ENCODE assay signal across 9 cellular contexts in genomic region chr15:30984542-30984941, GRCh38. TPM values are rescaled to one million over a fixed set of nuclear protein-coding genes. Genes with fewer than 3 reads are reported as not detected.
DNase-seq lines count a peak whose midpoint lies in the region; ATAC-seq, FAIRE-seq and TF ChIP-seq lines count a peak whose summit lies in the region.
"Had no signal": no experiment of that assay in that cellular context is flagged by ENCODE, and none has a peak within 500 bp of the region (broad histone marks: within the 10 kb centered on the region; RNA-seq: fewer than 3 reads in every experiment).

No MANE protein-coding gene starts in this region.

- H3K36me3 ChIP-seq in keratinocyte (ENCODE audit: control insufficient read depth in 2 of 2, extremely low read depth in 1 of 2, insufficient read depth in 2 of 2, low read length in 2 of 2) (peaks cover 15 to 26% of the 10 kb centered on the region in 2 experiments), stomach smooth muscle (ENCODE audit: control insufficient read depth in 2 of 2, insufficient read depth in 2 of 2, low read length in 2 of 2) (peaks cover 9 to 18% of the 10 kb centered on the region in 2 donors)
- H3K36me3 ChIP-seq: SJCRH30 had no signal

- FAIRE-seq in keratinocyte (lab: Jason Lieb, UNC), result no peak

- DNase-seq in keratinocyte (ENCODE audit: low read depth, low spot score) (no peak), AG08395 (ENCODE audit: low spot score) (no peak), SIG-M5 (lab: John Stamatoyannopoulos, UW) (no peak), NCI-H1694 treated with DMSO at 0.1 percent for 48 hours (lab: John Stamatoyannopoulos, UW) (no peak)
- DNase-seq: SJCRH30 had no signal

- ATAC-seq in GM21619 (IDR thresholded peaks at IDR 0.05; ENCODE audit: unreplicated experiment) (peak; percentile 53), HG03280 (IDR thresholded peaks at IDR 0.05; ENCODE audit: unreplicated experiment) (no peak)

- peaks cover 11% of the 10 kb centered on the region for H3K4me1 ChIP-seq in keratinocyte (ENCODE audit: control insufficient read depth, extremely low read depth, insufficient read depth, low read length)
- H3K4me1 ChIP-seq in stomach smooth muscle (ENCODE audit: control insufficient read depth, insufficient read depth, low read length), result peaks cover 25% of the 10 kb centered on the region
- H3K4me1 ChIP-seq: SJCRH30 had no signal

- H4K20me1 ChIP-seq in keratinocyte (ENCODE audit: control insufficient read depth, extremely low read depth, insufficient read depth, low read length), result no peaks in the 10 kb centered on the region

- peak overlapping the region; percentile 66 for H3K4me2 ChIP-seq in keratinocyte (ENCODE audit: control insufficient read depth, extremely low read depth, insufficient read depth, low read depth, low read length)

- H3K9me3 ChIP-seq in keratinocyte (ENCODE audit: control insufficient read depth, low read depth, low read length), result no peaks in the 10 kb centered on the region
- no peaks in the 10 kb centered on the region for H3K9me3 ChIP-seq in stomach smooth muscle (ENCODE audit: control insufficient read depth in 2 of 2, low read length in 2 of 2)
- H3K9me3 ChIP-seq: SJCRH30 had no signal

- H3K27ac ChIP-seq in VCaP (peak overlapping the region; percentile 74), keratinocyte (ENCODE audit: control insufficient read depth, insufficient read depth, low read length) (no peak overlapping the region), stomach smooth muscle (ENCODE audit: low read length) (peak overlapping the region; percentile 18)
- H3K27ac ChIP-seq: SJCRH30 had no signal

- dilution Hi-C loops in keratinocyte (cut with MboI; ENCODE audit: extremely low pct_ligation_motif_present, low sequenced_read_pairs), result no loop called here

- H3K4me3 ChIP-seq in keratinocyte (ENCODE audit: control insufficient read depth in 2 of 3, extremely low read depth in 1 of 3, insufficient read depth in 2 of 3, low read depth in 1 of 3, low read length in 3 of 3) (no peak overlapping the region), stomach smooth muscle (ENCODE audit: low read length in 2 of 2) (peak overlapping the region in 1 of 2 donors; percentile 47)
- H3K4me3 ChIP-seq: SJCRH30 had no signal

- H3K27me3 ChIP-seq in keratinocyte (ENCODE audit: control insufficient read depth, extremely low read depth, insufficient read depth, low read length) (no peaks in the 10 kb centered on the region), stomach smooth muscle (ENCODE audit: control insufficient read depth in 1 of 2, insufficient read depth in 2 of 2, low read length in 2 of 2) (no peaks in the 10 kb centered on the region)
- H3K27me3 ChIP-seq: SJCRH30 had no signal

- no peak overlapping the region for H2AFZ ChIP-seq in keratinocyte (ENCODE audit: control insufficient read depth, low read length)

- TF ChIP-seq CTCF in VCaP (conservative IDR thresholded peaks at IDR 0.05) (no peak), keratinocyte (optimal IDR thresholded peaks at IDR 0.05 in 1 of 3, IDR thresholded peaks at IDR 0.05 in 1 of 3, conservative IDR thresholded peaks at IDR 0.05 in 1 of 3; ENCODE audit: extremely low read depth in 1 of 3, insufficient read depth in 2 of 3, low read length in 3 of 3) (no peak)

- no peaks in the 10 kb centered on the region for H3K9me1 ChIP-seq in keratinocyte (ENCODE audit: control insufficient read depth, extremely low read depth, insufficient read depth, low read length)

- peaks cover 41% of the 10 kb centered on the region for H3K79me2 ChIP-seq in keratinocyte (ENCODE audit: control insufficient read depth, insufficient read depth, low read length)

- H3K9ac ChIP-seq in keratinocyte (ENCODE audit: control insufficient read depth, extremely low read depth, insufficient read depth, low read length) (no peak overlapping the region), stomach smooth muscle (ENCODE audit: low read length in 2 of 2) (no peak overlapping the region)

RNA-seq across cellular contexts. Expression of gene MTMR10, which starts 6.9 kb away (rescaled TPM):
- polyA plus RNA-seq in keratinocyte, result 10.8 to 16.2 TPM (median 15.5 TPM) in 3 replicates
- polyA plus RNA-seq in keratinocyte (2011; ENCODE audit: low read depth), result 2.5 TPM
- 8.1 and 13.5 TPM in 2 replicates for polyA plus RNA-seq in keratinocyte (2011; cell fraction: cytosol; rRNA removed)
- polyA plus RNA-seq in keratinocyte (2011; cell fraction: nucleus; rRNA removed), result 15.2 and 18.7 TPM in 2 replicates
- polyA plus RNA-seq in keratinocyte (2012; ENCODE audit: low replicate concordance), result 5.2 and 10.5 TPM in 2 replicates
- polyA minus RNA-seq in keratinocyte, result 8.4 to 24.5 TPM (median 14.5 TPM) in 3 replicates
- 18.2 TPM for polyA minus RNA-seq in keratinocyte (2011; cell fraction: cytosol; rRNA and poly(A)+ RNA removed)
- 15.9 and 32.6 TPM in 2 replicates for polyA minus RNA-seq in keratinocyte (2011; cell fraction: nucleus; rRNA and poly(A)+ RNA removed)
